11 cellular contexts compared by ENCODE assay signal in the genomic region with DNA sequence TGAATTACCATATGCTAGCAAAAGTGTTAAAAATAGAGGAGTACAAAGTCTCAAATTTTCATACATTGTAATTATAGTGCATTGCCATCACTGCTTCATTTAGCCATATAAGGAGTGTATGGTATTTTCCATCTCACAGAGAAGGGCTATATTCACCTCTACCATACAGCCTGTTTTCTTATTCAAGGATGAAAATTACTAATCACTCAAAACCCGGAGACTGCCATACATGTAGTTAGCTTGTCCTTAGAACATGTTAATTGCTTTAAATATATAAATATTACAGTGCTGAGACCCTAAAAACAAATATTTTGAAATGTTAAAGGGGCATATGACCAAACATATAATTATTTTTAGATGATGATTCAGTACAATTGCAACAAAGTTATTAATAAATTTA. TPM values are rescaled to one million over a fixed set of nuclear protein-coding genes. Genes with fewer than 3 reads are reported as not detected.
A peak's percentile ranks its signal among the peaks of the same experiment; 100 is the strongest.
DNase-seq lines count a peak whose midpoint lies in the region; ATAC-seq and TF ChIP-seq lines count a peak whose summit lies in the region.
"Had no signal": no experiment of that assay in that cellular context is flagged by ENCODE, and none has a peak within 500 bp of the region (broad histone marks: within the 10 kb centered on the region; RNA-seq: fewer than 3 reads in every experiment).

No MANE protein-coding gene starts in this region.

- H3K36me3 ChIP-seq in body of pancreas (replicated peaks in 1 of 2; ENCODE audit: insufficient read depth in 1 of 2, low read depth in 2 of 2) (no peaks in the 10 kb centered on the region), mesodermal cell (ENCODE audit: control insufficient read depth, insufficient read depth, low read length) (no peaks in the 10 kb centered on the region)
- H3K36me3 ChIP-seq: HAP-1 had no signal

- ATAC-seq in body of pancreas (no peak), HG02678 (IDR thresholded peaks at IDR 0.05; ENCODE audit: unreplicated experiment) (no peak), HG02981 (IDR thresholded peaks at IDR 0.05; ENCODE audit: unreplicated experiment) (no peak), left colon (no peak)

- H3K4me3 ChIP-seq in body of pancreas: no peak overlapping the region
- peak overlapping the region; percentile 51 for H3K4me3 ChIP-seq in mesodermal cell (ENCODE audit: extremely low read depth, insufficient read depth, low read length, poor library complexity, severe bottlenecking)

- peaks cover 45% of the 10 kb centered on the region for H3K4me1 ChIP-seq in body of pancreas
- peaks cover 11% of the 10 kb centered on the region for H3K4me1 ChIP-seq in mesodermal cell (ENCODE audit: control insufficient read depth, insufficient read depth, low read length, poor library complexity, severe bottlenecking)

- CTCF ChIA-PET in activated naive CD4-positive, alpha-beta T cell treated with anti-CD3 and anti-CD28 coated beads for 36 hours (lab: Charles Lee): interaction anchor here (0.6 kb wide), 1 partner anchor 81 kb away, joined by 4 read pairs; no protein-coding TSS in a partner anchor

- intact Hi-C loops in activated naive CD4-positive, alpha-beta T cell treated with anti-CD3 and anti-CD28 coated beads for 36 hours (cut with micrococcal nuclease): no loop called here
- intact Hi-C loops in body of pancreas (cut with DNase I) (no loop called here), left colon (cut with DNase I, micrococcal nuclease) (loop anchor here in 1 of 2 donors (5.0 kb wide), 1 partner anchor 46 kb away; no protein-coding TSS in a partner anchor)

- peak overlapping the region; percentile 74 to 87 (median 86) for H3K27ac ChIP-seq in body of pancreas
- H3K27ac ChIP-seq in mesodermal cell (ENCODE audit: low read depth, low read length, severe bottlenecking): peak overlapping the region; percentile 82

- H3K36me3 Mint-ChIP-seq in activated naive CD4-positive, alpha-beta T cell treated with anti-CD3 and anti-CD28 coated beads for 36 hours (ENCODE audit: low read depth): peaks cover 2% of the 10 kb centered on the region
- H3K36me3 Mint-ChIP-seq in type B pancreatic cell: no peaks in the 10 kb centered on the region

- WGBS in body of pancreas, 2 donors: 9 to 15% methylated on average over 1 of the region's 1 CpG
- no CpG with 5 or more reads among the region's 1 CpG for WGBS in mesodermal cell (ENCODE audit: insufficient coverage in 2 of 2), 2 experiments

- H3K27me3 Mint-ChIP-seq in activated naive CD4-positive, alpha-beta T cell treated with anti-CD3 and anti-CD28 coated beads for 36 hours (ENCODE audit: low read depth): peaks cover 9% of the 10 kb centered on the region
- H3K27me3 Mint-ChIP-seq in type B pancreatic cell: peaks cover 38% of the 10 kb centered on the region

- H3K4me1 Mint-ChIP-seq in activated naive CD4-positive, alpha-beta T cell treated with anti-CD3 and anti-CD28 coated beads for 36 hours (ENCODE audit: low read depth): peaks cover 13% of the 10 kb centered on the region
- H3K4me1 Mint-ChIP-seq in type B pancreatic cell (ENCODE audit: unreplicated experiment): peaks cover 23% of the 10 kb centered on the region

- H3K9me3 ChIP-seq in body of pancreas: no peaks in the 10 kb centered on the region
- no peaks in the 10 kb centered on the region for H3K9me3 ChIP-seq in mesodermal cell (ENCODE audit: control insufficient read depth, low read length)
- H3K9me3 ChIP-seq: HAP-1 had no signal

- H3K9me3 Mint-ChIP-seq in activated naive CD4-positive, alpha-beta T cell treated with anti-CD3 and anti-CD28 coated beads for 36 hours: no peaks in the 10 kb centered on the region
- H3K9me3 Mint-ChIP-seq in type B pancreatic cell: no peaks in the 10 kb centered on the region

- H3K27me3 ChIP-seq in body of pancreas: no peaks in the 10 kb centered on the region

- no peak for TF ChIP-seq CTCF in body of pancreas (IDR thresholded peaks at IDR 0.05)
- TF ChIP-seq CTCF in type B pancreatic cell (conservative IDR thresholded peaks at IDR 0.05): no peak

- no peak for DNase-seq in activated naive CD4-positive, alpha-beta T cell treated with anti-CD3 and anti-CD28 coated beads for 36 hours
- DNase-seq in activated naive CD4-positive, alpha-beta T cell (lab: John Stamatoyannopoulos, UW): no peak
- no peak for DNase-seq in body of pancreas
- DNase-seq in type B pancreatic cell (ENCODE audit: extremely low spot score, unreplicated experiment): no peak
- DNase-seq in left colon: no peak
- DNase-seq: NCI-H510A treated with DMSO at 0.1 percent for 48 hours; stimulated activated CD4-positive, alpha-beta T cell treated with anti-CD3 and anti-CD28 coated beads, Interleukin-1b, Interleukin-23, amount 100 ng/mL, for 48 hours had no signal

- TF ChIP-seq POLR2A in body of pancreas (IDR thresholded peaks at IDR 0.05): no peak

- H3K27ac Mint-ChIP-seq in activated naive CD4-positive, alpha-beta T cell treated with anti-CD3 and anti-CD28 coated beads for 36 hours: no peak overlapping the region
- peak overlapping the region; percentile 94 for H3K27ac Mint-ChIP-seq in type B pancreatic cell

- peak overlapping the region; percentile 73 for H3K4me3 Mint-ChIP-seq in activated naive CD4-positive, alpha-beta T cell treated with anti-CD3 and anti-CD28 coated beads for 36 hours
- H3K4me3 Mint-ChIP-seq in type B pancreatic cell: peak overlapping the region; percentile 93

RNA-seq across cellular contexts. Expression of a gene that starts 49.4 kb away (rescaled TPM):
- total RNA-seq in activated naive CD4-positive, alpha-beta T cell treated with anti-CD3 and anti-CD28 coated beads for 36 hours: 1 to 10 TPM; 1.0 to 1.3 TPM
- 10 to 100 TPM in 1 of 2 donors, 1 to 10 TPM in 1; 9.3 to 10.2 TPM for total RNA-seq in body of pancreas
- 0.70 TPM for polyA plus RNA-seq in mesodermal cell (2013, experiment 1 of 2)
- 0.71 TPM for polyA plus RNA-seq in mesodermal cell (2013, experiment 2 of 2)
- total RNA-seq in type B pancreatic cell (ENCODE audit: low replicate concordance): 2.3 and 3.7 TPM in 2 replicates
- 1 to 10 TPM; 6.9 to 9.9 TPM for total RNA-seq in left colon

RNA-seq across cellular contexts. Expression of a gene that starts 49.5 kb away (rescaled TPM):
- 10 to 100 TPM; 26.1 to 28.1 TPM for total RNA-seq in activated naive CD4-positive, alpha-beta T cell treated with anti-CD3 and anti-CD28 coated beads for 36 hours
- 10 to 100 TPM; 11.2 to 19.4 TPM for total RNA-seq in body of pancreas
- 38.0 TPM for polyA plus RNA-seq in mesodermal cell (2013, experiment 1 of 2)
- polyA plus RNA-seq in mesodermal cell (2013, experiment 2 of 2): 46.9 TPM
- 57.8 and 59.8 TPM in 2 replicates for total RNA-seq in type B pancreatic cell (ENCODE audit: low replicate concordance)
- 10 to 100 TPM; 35.9 to 42.6 TPM for total RNA-seq in left colon
